17 cellular contexts compared by ENCODE assay signal in the genomic region with DNA sequence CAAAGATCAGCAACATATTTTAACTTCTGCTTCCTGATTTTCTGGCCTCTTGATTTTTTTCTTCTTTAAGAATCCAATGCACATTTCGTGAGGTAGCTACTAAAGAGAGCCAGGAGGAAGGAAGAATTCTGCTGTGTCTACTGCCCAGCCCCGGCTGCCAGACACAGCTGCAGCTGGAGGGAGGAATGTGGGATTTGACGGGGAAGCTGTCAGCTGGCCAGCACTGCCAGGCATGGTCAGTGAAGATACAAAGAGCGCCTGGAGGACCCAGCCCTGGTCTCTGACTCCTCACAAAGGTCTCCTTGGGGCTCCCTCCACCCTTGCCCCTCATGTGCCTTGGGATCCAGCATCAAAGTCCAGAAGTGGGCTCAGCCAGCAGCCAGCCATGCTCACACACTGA. TPM values are rescaled to one million over a fixed set of nuclear protein-coding genes. Genes with fewer than 3 reads are reported as not detected.
DNase-seq lines count a peak whose midpoint lies in the region; ATAC-seq and TF ChIP-seq lines count a peak whose summit lies in the region.
"Had no signal": no experiment of that assay in that cellular context is flagged by ENCODE, and none has a peak within 500 bp of the region (broad histone marks: within the 10 kb centered on the region; RNA-seq: fewer than 3 reads in every experiment).

No MANE protein-coding gene starts in this region.

- intact Hi-C loops in left colon (cut with DNase I, micrococcal nuclease): no loop called here
- intact Hi-C loops in sciatic nerve (cut with DNase I): no loop called here

- TF ChIP-seq CTCF in osteocyte (IDR thresholded peaks at IDR 0.05): no peak

- ATAC-seq in left colon (peak; percentile 32), sciatic nerve (peak; percentile 73), HG03159 (IDR thresholded peaks at IDR 0.05; ENCODE audit: unreplicated experiment) (no peak)
- ATAC-seq: activated CD8-positive, alpha-beta T cell treated with anti-CD3 and anti-CD28 coated beads for 36 hours; activated T-cell treated with anti-CD3 and anti-CD28 coated beads, Interleukin-2, amount 50 U/mL, for 4 hours had no signal

- peaks cover 4% of the 10 kb centered on the region for H3K27me3 Mint-ChIP-seq in osteocyte (ENCODE audit: unreplicated experiment)
- H3K27me3 Mint-ChIP-seq: activated CD8-positive, alpha-beta T cell treated with anti-CD3 and anti-CD28 coated beads for 36 hours had no signal

- no peak overlapping the region for H3K4me3 Mint-ChIP-seq in osteocyte (ENCODE audit: unreplicated experiment)
- H3K4me3 Mint-ChIP-seq: activated CD8-positive, alpha-beta T cell treated with anti-CD3 and anti-CD28 coated beads for 36 hours; activated naive CD8-positive, alpha-beta T cell treated with anti-CD3 and anti-CD28 coated beads, Interleukin-2, amount 10 ng/mL, durations not matched to agents 7 days and 5 days; activated T-cell treated with anti-CD3 and anti-CD28 coated beads, Interleukin-2, amount 50 U/mL, for 4 hours; B cell; mesothelial cell of epicardium had no signal

- no peaks in the 10 kb centered on the region for H3K4me1 Mint-ChIP-seq in osteocyte (ENCODE audit: unreplicated experiment)
- H3K4me1 Mint-ChIP-seq: activated naive CD8-positive, alpha-beta T cell treated with anti-CD3 and anti-CD28 coated beads, Interleukin-2, amount 10 ng/mL, durations not matched to agents 7 days and 5 days; B cell; mesothelial cell of epicardium had no signal

- in situ Hi-C loops in KBM-7 (cut with MboI; ENCODE audit: low pct_unique_long_range_greater_than_20kb, low sequenced_read_pairs): no loop called here

- H3K9me3 Mint-ChIP-seq in osteocyte (ENCODE audit: unreplicated experiment): no peaks in the 10 kb centered on the region
- H3K9me3 Mint-ChIP-seq: activated CD8-positive, alpha-beta T cell treated with anti-CD3 and anti-CD28 coated beads for 36 hours; activated naive CD8-positive, alpha-beta T cell treated with anti-CD3 and anti-CD28 coated beads, Interleukin-2, amount 10 ng/mL, durations not matched to agents 7 days and 5 days; activated T-cell treated with anti-CD3 and anti-CD28 coated beads, Interleukin-2, amount 50 U/mL, for 4 hours; mesothelial cell of epicardium had no signal

- no peak overlapping the region for H3K27ac Mint-ChIP-seq in osteocyte (ENCODE audit: unreplicated experiment)
- H3K27ac Mint-ChIP-seq: activated CD8-positive, alpha-beta T cell treated with anti-CD3 and anti-CD28 coated beads for 36 hours; activated naive CD8-positive, alpha-beta T cell treated with anti-CD3 and anti-CD28 coated beads, Interleukin-2, amount 10 ng/mL, durations not matched to agents 7 days and 5 days; B cell; mesothelial cell of epicardium had no signal

- peak; percentile 3 for DNase-seq in KBM-7
- peak; percentile 40 for DNase-seq in ecto neural progenitor cell (ENCODE audit: low spot score)
- DNase-seq in left colon: peak; percentile 25 to 26
- peak; percentile 58 for DNase-seq in sciatic nerve (ENCODE audit: low spot score)
- DNase-seq in NCI-H69 (lab: John Stamatoyannopoulos, UW): no peak
- DNase-seq in osteocyte (ENCODE audit: extremely low spot score, unreplicated experiment): no peak
- no peak for DNase-seq in mesenteric fat pad (ENCODE audit: low spot score)
- DNase-seq: activated CD8-positive, alpha-beta T cell treated with anti-CD3 and anti-CD28 coated beads for 36 hours; activated naive CD8-positive, alpha-beta T cell treated with anti-CD3 and anti-CD28 coated beads, Interleukin-2, amount 10 ng/mL, durations not matched to agents 7 days and 5 days; activated T-cell treated with anti-CD3 and anti-CD28 coated beads, Interleukin-2, amount 50 U/mL, for 4 hours; glutamatergic neuron; NCI-H748 treated with DMSO at 0.1 percent for 48 hours had no signal

- no peaks in the 10 kb centered on the region for H3K36me3 Mint-ChIP-seq in osteocyte (ENCODE audit: unreplicated experiment)
- H3K36me3 Mint-ChIP-seq: activated naive CD8-positive, alpha-beta T cell treated with anti-CD3 and anti-CD28 coated beads, Interleukin-2, amount 10 ng/mL, durations not matched to agents 7 days and 5 days; mesothelial cell of epicardium had no signal

RNA-seq across cellular contexts. Expression of a gene that starts 6.8 kb away (rescaled TPM):
- total RNA-seq in left colon: 100 to 1,000 TPM; 566 to 682 TPM
- not detected for total RNA-seq in sciatic nerve
- total RNA-seq in osteocyte: not detected in 2 replicates
- total RNA-seq in mesenteric fat pad: 0.67 TPM
- total RNA-seq: activated CD8-positive, alpha-beta T cell treated with anti-CD3 and anti-CD28 coated beads for 36 hours; activated naive CD8-positive, alpha-beta T cell treated with anti-CD3 and anti-CD28 coated beads, Interleukin-2, amount 10 ng/mL, durations not matched to agents 7 days and 5 days; B cell; mesothelial cell of epicardium; smooth muscle cell had no signal

RNA-seq across cellular contexts. Expression of a gene that starts 44.9 kb away (rescaled TPM):
- total RNA-seq in left colon: 100 to 1,000 TPM; 118 to 275 TPM
- total RNA-seq in sciatic nerve: 69.7 TPM
- total RNA-seq in osteocyte: not detected in 2 replicates
- 64.3 TPM for total RNA-seq in mesenteric fat pad
- total RNA-seq: activated CD8-positive, alpha-beta T cell treated with anti-CD3 and anti-CD28 coated beads for 36 hours; B cell; H4 had no signal

RNA-seq across cellular contexts. Expression of a gene that starts 45.3 kb away (rescaled TPM):
- 100 to 1,000 TPM; 173 to 355 TPM for total RNA-seq in left colon
- total RNA-seq in sciatic nerve: 78.8 TPM
- not detected in 2 replicates for total RNA-seq in osteocyte
- 57.8 TPM for total RNA-seq in mesenteric fat pad
- total RNA-seq: activated CD8-positive, alpha-beta T cell treated with anti-CD3 and anti-CD28 coated beads for 36 hours had no signal

Comparison
In these comparisons a context has a peak if more than half of its experiments do, and no peak if none do; other contexts are left out.
1. DNase-seq: peak in KBM-7 (single experiment), ecto neural progenitor cell (single experiment), left colon (2 of 2) and sciatic nerve (single experiment); none in NCI-H69 (single experiment), osteocyte (single experiment) and mesenteric fat pad (single experiment).
2. RNA of a gene that starts 6.8 kb away (total RNA-seq): 566 to 682 TPM in left colon; 0.67 TPM in mesenteric fat pad (single experiment), not detected in sciatic nerve (single experiment) and not detected in osteocyte; every median in the first group is over 100 times any median in the second.
3. RNA of a gene that starts 44.9 kb away (total RNA-seq): 118 to 275 TPM in left colon, 69.7 TPM in sciatic nerve (single experiment) and 64.3 TPM in mesenteric fat pad (single experiment); not detected in osteocyte; every median in the first group is over 10 times any median in the second.
4. RNA of a gene that starts 45.3 kb away (total RNA-seq): 173 to 355 TPM in left colon, 78.8 TPM in sciatic nerve (single experiment) and 57.8 TPM in mesenteric fat pad (single experiment); not detected in osteocyte; every median in the first group is over 10 times any median in the second.